Comparison of ENCODE assay signal across 1 cellular context in the genomic region with DNA sequence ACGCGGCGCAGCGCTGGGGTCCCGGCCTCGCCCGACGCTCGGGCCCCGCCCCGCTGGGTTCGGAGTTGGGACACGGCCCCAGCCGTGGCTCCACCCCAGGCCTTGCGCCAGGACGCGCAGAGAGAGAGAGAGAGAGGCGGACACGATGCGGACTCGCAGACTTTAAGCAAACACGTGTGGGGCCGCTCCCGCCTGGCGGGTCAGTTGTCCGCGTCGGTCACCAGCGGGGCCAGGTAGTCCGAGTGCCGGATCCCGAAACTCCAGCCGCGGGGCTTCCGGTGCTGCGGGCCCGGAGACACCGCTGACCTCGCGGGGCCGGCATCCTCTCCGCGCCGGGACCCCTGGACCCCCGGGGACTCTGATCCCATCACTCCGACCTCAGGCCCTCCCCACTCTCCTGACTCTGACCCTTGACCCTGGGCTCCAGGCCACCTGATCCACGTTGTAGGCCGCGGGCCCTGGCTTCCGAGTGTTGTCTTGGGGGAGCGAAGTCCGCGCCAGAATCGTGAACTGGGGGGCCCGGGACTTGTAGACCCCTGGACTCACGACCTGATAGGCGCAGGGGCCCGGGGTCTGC.
TF ChIP-seq lines count a peak whose summit lies in the region.

No MANE protein-coding gene starts in this region.

TF ChIP-seq in GM12878, 131 proteins besides CTCF, POLR2A, EP300 and RAD21 (continued from another document):
- no peak for TF ChIP-seq MTA2 (IDR thresholded peaks at IDR 0.05; ENCODE audit: low read depth)
- no peak for TF ChIP-seq KAT2A (conservative IDR thresholded peaks at IDR 0.05; ENCODE audit: control insufficient read depth, low read depth, low read length)
- no peak for TF ChIP-seq MEF2A (IDR thresholded peaks at IDR 0.05; ENCODE audit: insufficient read depth, low read depth, low read length)
- no peak for TF ChIP-seq FOXK2 (IDR thresholded peaks at IDR 0.05)
- TF ChIP-seq WRNIP1 (IDR thresholded peaks at IDR 0.05; ENCODE audit: borderline replicate concordance, low read depth, low read length): no peak
- TF ChIP-seq, protein P1, sequence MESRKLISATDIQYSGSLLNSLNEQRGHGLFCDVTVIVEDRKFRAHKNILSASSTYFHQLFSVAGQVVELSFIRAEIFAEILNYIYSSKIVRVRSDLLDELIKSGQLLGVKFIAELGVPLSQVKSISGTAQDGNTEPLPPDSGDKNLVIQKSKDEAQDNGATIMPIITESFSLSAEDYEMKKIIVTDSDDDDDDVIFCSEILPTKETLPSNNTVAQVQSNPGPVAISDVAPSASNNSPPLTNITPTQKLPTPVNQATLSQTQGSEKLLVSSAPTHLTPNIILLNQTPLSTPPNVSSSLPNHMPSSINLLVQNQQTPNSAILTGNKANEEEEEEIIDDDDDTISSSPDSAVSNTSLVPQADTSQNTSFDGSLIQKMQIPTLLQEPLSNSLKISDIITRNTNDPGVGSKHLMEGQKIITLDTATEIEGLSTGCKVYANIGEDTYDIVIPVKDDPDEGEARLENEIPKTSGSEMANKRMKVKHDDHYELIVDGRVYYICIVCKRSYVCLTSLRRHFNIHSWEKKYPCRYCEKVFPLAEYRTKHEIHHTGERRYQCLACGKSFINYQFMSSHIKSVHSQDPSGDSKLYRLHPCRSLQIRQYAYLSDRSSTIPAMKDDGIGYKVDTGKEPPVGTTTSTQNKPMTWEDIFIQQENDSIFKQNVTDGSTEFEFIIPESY (IDR thresholded peaks at IDR 0.05): no peak
- TF ChIP-seq, protein P2, sequence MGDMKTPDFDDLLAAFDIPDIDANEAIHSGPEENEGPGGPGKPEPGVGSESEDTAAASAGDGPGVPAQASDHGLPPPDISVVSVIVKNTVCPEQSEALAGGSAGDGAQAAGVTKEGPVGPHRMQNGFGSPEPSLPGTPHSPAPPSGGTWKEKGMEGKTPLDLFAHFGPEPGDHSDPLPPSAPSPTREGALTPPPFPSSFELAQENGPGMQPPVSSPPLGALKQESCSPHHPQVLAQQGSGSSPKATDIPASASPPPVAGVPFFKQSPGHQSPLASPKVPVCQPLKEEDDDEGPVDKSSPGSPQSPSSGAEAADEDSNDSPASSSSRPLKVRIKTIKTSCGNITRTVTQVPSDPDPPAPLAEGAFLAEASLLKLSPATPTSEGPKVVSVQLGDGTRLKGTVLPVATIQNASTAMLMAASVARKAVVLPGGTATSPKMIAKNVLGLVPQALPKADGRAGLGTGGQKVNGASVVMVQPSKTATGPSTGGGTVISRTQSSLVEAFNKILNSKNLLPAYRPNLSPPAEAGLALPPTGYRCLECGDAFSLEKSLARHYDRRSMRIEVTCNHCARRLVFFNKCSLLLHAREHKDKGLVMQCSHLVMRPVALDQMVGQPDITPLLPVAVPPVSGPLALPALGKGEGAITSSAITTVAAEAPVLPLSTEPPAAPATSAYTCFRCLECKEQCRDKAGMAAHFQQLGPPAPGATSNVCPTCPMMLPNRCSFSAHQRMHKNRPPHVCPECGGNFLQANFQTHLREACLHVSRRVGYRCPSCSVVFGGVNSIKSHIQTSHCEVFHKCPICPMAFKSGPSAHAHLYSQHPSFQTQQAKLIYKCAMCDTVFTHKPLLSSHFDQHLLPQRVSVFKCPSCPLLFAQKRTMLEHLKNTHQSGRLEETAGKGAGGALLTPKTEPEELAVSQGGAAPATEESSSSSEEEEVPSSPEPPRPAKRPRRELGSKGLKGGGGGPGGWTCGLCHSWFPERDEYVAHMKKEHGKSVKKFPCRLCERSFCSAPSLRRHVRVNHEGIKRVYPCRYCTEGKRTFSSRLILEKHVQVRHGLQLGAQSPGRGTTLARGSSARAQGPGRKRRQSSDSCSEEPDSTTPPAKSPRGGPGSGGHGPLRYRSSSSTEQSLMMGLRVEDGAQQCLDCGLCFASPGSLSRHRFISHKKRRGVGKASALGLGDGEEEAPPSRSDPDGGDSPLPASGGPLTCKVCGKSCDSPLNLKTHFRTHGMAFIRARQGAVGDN (IDR thresholded peaks at IDR 0.05): 0 out of 2 replicates have a peak, but pooled peaks have one; percentile 12
- TF ChIP-seq ZNF207 (IDR thresholded peaks at IDR 0.05; ENCODE audit: borderline replicate concordance): no peak; the same call in 1 of the 2 replicates
- peak; percentile 81 for TF ChIP-seq MYC (IDR thresholded peaks at IDR 0.05; ENCODE audit: insufficient read depth, insufficient read length, insufficient replicate concordance, low read length, severe bottlenecking)
- no peak for TF ChIP-seq MTA3 (IDR thresholded peaks at IDR 0.05; ENCODE audit: borderline replicate concordance, low read length)
- TF ChIP-seq, protein P3, sequence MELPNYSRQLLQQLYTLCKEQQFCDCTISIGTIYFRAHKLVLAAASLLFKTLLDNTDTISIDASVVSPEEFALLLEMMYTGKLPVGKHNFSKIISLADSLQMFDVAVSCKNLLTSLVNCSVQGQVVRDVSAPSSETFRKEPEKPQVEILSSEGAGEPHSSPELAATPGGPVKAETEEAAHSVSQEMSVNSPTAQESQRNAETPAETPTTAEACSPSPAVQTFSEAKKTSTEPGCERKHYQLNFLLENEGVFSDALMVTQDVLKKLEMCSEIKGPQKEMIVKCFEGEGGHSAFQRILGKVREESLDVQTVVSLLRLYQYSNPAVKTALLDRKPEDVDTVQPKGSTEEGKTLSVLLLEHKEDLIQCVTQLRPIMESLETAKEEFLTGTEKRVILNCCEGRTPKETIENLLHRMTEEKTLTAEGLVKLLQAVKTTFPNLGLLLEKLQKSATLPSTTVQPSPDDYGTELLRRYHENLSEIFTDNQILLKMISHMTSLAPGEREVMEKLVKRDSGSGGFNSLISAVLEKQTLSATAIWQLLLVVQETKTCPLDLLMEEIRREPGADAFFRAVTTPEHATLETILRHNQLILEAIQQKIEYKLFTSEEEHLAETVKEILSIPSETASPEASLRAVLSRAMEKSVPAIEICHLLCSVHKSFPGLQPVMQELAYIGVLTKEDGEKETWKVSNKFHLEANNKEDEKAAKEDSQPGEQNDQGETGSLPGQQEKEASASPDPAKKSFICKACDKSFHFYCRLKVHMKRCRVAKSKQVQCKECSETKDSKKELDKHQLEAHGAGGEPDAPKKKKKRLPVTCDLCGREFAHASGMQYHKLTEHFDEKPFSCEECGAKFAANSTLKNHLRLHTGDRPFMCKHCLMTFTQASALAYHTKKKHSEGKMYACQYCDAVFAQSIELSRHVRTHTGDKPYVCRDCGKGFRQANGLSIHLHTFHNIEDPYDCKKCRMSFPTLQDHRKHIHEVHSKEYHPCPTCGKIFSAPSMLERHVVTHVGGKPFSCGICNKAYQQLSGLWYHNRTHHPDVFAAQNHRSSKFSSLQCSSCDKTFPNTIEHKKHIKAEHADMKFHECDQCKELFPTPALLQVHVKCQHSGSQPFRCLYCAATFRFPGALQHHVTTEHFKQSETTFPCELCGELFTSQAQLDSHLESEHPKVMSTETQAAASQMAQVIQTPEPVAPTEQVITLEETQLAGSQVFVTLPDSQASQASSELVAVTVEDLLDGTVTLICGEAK (IDR thresholded peaks at IDR 0.05; ENCODE audit: borderline replicate concordance): no peak
- TF ChIP-seq TCF12 (IDR thresholded peaks at IDR 0.05; ENCODE audit: low read depth, low read length): no peak
- peak; percentile 49 for TF ChIP-seq POLR2AphosphoS5 (IDR thresholded peaks at IDR 0.05; ENCODE audit: low read length)
- TF ChIP-seq MXI1 (IDR thresholded peaks at IDR 0.05; ENCODE audit: low read depth, low read length): peak; percentile 88
- TF ChIP-seq EGR1 (IDR thresholded peaks at IDR 0.05; ENCODE audit: borderline replicate concordance in 1 of 2, low read depth in 2 of 2, low read length in 2 of 2): peak in 1 of 2 experiments; percentile 16; a peak in 1 of 3 replicates
- TF ChIP-seq LARP7 (IDR thresholded peaks at IDR 0.05): no peak
- no peak for TF ChIP-seq KDM1A (IDR thresholded peaks at IDR 0.05; ENCODE audit: borderline replicate concordance)
- no peak for TF ChIP-seq ZNF384 (IDR thresholded peaks at IDR 0.05; ENCODE audit: borderline replicate concordance, low read depth, low read length)
- TF ChIP-seq, protein P4, sequence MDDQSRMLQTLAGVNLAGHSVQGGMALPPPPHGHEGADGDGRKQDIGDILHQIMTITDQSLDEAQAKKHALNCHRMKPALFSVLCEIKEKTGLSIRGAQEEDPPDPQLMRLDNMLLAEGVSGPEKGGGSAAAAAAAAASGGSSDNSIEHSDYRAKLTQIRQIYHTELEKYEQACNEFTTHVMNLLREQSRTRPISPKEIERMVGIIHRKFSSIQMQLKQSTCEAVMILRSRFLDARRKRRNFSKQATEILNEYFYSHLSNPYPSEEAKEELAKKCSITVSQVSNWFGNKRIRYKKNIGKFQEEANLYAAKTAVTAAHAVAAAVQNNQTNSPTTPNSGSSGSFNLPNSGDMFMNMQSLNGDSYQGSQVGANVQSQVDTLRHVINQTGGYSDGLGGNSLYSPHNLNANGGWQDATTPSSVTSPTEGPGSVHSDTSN (IDR thresholded peaks at IDR 0.05; ENCODE audit: insufficient replicate concordance, low read depth, low read length): no peak
- TF ChIP-seq, protein P5, sequence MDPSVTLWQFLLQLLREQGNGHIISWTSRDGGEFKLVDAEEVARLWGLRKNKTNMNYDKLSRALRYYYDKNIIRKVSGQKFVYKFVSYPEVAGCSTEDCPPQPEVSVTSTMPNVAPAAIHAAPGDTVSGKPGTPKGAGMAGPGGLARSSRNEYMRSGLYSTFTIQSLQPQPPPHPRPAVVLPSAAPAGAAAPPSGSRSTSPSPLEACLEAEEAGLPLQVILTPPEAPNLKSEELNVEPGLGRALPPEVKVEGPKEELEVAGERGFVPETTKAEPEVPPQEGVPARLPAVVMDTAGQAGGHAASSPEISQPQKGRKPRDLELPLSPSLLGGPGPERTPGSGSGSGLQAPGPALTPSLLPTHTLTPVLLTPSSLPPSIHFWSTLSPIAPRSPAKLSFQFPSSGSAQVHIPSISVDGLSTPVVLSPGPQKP (IDR thresholded peaks at IDR 0.05; ENCODE audit: low read depth, low read length): no peak
- TF ChIP-seq, protein P6, sequence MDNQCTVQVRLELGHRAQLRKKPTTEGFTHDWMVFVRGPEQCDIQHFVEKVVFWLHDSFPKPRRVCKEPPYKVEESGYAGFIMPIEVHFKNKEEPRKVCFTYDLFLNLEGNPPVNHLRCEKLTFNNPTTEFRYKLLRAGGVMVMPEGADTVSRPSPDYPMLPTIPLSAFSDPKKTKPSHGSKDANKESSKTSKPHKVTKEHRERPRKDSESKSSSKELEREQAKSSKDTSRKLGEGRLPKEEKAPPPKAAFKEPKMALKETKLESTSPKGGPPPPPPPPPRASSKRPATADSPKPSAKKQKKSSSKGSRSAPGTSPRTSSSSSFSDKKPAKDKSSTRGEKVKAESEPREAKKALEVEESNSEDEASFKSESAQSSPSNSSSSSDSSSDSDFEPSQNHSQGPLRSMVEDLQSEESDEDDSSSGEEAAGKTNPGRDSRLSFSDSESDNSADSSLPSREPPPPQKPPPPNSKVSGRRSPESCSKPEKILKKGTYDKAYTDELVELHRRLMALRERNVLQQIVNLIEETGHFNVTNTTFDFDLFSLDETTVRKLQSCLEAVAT (IDR thresholded peaks at IDR 0.05): no peak
- TF ChIP-seq SMAD5 (IDR thresholded peaks at IDR 0.05; ENCODE audit: low read depth): no peak; the same call in 1 of the 2 replicates
- no peak for TF ChIP-seq NR2C2 (IDR thresholded peaks at IDR 0.05; ENCODE audit: borderline replicate concordance, control insufficient read depth, insufficient read length, low read depth)
- peak; percentile 46; the same call in 1 of the 3 replicates for TF ChIP-seq POU2F2 (IDR thresholded peaks at IDR 0.05; ENCODE audit: borderline replicate concordance, low read depth, low read length)
- 0 out of 2 replicates have a peak, but pooled peaks have one; percentile 31 for TF ChIP-seq CBFB (IDR thresholded peaks at IDR 0.05; ENCODE audit: low read depth)
- TF ChIP-seq, protein P7, sequence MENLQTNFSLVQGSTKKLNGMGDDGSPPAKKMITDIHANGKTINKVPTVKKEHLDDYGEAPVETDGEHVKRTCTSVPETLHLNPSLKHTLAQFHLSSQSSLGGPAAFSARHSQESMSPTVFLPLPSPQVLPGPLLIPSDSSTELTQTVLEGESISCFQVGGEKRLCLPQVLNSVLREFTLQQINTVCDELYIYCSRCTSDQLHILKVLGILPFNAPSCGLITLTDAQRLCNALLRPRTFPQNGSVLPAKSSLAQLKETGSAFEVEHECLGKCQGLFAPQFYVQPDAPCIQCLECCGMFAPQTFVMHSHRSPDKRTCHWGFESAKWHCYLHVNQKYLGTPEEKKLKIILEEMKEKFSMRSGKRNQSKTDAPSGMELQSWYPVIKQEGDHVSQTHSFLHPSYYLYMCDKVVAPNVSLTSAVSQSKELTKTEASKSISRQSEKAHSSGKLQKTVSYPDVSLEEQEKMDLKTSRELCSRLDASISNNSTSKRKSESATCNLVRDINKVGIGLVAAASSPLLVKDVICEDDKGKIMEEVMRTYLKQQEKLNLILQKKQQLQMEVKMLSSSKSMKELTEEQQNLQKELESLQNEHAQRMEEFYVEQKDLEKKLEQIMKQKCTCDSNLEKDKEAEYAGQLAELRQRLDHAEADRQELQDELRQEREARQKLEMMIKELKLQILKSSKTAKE (IDR thresholded peaks at IDR 0.05; ENCODE audit: low read depth, poor library complexity, severe bottlenecking): no peak
- no peak for TF ChIP-seq SMAD1 (IDR thresholded peaks at IDR 0.05; ENCODE audit: low read depth, partially characterized antibody)
- peak; percentile 73 for TF ChIP-seq NR2C1 (IDR thresholded peaks at IDR 0.05)
- TF ChIP-seq BMI1 (IDR thresholded peaks at IDR 0.05; ENCODE audit: borderline replicate concordance): no peak
- TF ChIP-seq TBL1XR1 (IDR thresholded peaks at IDR 0.05; ENCODE audit: low read depth, low read length): no peak
- TF ChIP-seq POLR2AphosphoS2 (IDR thresholded peaks at IDR 0.05; ENCODE audit: low read depth, low read length): no peak; the same call in 1 of the 2 replicates
- peak; percentile 9; the same call in 1 of the 2 replicates for TF ChIP-seq SMC3 (IDR thresholded peaks at IDR 0.05; ENCODE audit: borderline replicate concordance, low read length)
- no peak for TF ChIP-seq FOXM1 (IDR thresholded peaks at IDR 0.05; ENCODE audit: low read depth, low read length)
- TF ChIP-seq, protein P8, sequence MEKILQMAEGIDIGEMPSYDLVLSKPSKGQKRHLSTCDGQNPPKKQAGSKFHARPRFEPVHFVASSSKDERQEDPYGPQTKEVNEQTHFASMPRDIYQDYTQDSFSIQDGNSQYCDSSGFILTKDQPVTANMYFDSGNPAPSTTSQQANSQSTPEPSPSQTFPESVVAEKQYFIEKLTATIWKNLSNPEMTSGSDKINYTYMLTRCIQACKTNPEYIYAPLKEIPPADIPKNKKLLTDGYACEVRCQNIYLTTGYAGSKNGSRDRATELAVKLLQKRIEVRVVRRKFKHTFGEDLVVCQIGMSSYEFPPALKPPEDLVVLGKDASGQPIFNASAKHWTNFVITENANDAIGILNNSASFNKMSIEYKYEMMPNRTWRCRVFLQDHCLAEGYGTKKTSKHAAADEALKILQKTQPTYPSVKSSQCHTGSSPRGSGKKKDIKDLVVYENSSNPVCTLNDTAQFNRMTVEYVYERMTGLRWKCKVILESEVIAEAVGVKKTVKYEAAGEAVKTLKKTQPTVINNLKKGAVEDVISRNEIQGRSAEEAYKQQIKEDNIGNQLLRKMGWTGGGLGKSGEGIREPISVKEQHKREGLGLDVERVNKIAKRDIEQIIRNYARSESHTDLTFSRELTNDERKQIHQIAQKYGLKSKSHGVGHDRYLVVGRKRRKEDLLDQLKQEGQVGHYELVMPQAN (conservative IDR thresholded peaks at IDR 0.05): no peak; the same call in 1 of the 2 replicates
- TF ChIP-seq TARDBP (IDR thresholded peaks at IDR 0.05; ENCODE audit: borderline replicate concordance): no peak
- no peak for TF ChIP-seq HDGF (IDR thresholded peaks at IDR 0.05)
- TF ChIP-seq BHLHE40 (IDR thresholded peaks at IDR 0.05; ENCODE audit: borderline replicate concordance in 1 of 2, low read depth in 2 of 2, low read length in 1 of 2): peak; percentile 4 to 47; a peak in 3 of 4 replicates
- TF ChIP-seq SIX5 (IDR thresholded peaks at IDR 0.05; ENCODE audit: low read depth, low read length, severe bottlenecking): no peak
- no peak for TF ChIP-seq SMARCA5 (IDR thresholded peaks at IDR 0.05)
- no peak for TF ChIP-seq RCOR1 (conservative IDR thresholded peaks at IDR 0.05; ENCODE audit: low read depth, low read length)
